In the genomic region with DNA sequence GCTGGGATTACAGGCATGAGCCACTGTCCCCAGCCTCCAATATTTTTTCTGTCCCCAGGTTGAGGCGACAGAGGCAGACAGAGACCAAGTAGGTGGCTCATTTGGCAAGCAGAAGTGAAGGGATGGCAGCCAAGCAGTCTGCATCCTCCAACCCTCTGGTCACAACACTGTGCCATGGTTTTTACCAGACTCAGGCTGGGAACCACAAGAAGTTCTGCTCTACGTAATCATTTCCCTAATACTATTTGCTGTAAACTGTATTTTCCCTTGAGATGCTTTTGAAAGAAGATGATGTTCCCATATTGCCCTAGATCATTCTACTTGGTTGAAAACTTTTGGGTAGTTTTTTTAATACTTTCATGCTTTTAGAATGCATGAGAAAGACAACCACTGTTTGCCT, we compare ENCODE assay signal across 20 cellular contexts. TPM values are rescaled to one million over a fixed set of nuclear protein-coding genes. Genes with fewer than 3 reads are reported as not detected.
DNase-seq lines count a peak whose midpoint lies in the region; ATAC-seq, FAIRE-seq and TF ChIP-seq lines count a peak whose summit lies in the region.
"Had no signal": no experiment of that assay in that cellular context is flagged by ENCODE, and none has a peak within 500 bp of the region (broad histone marks: within the 10 kb centered on the region; RNA-seq: fewer than 3 reads in every experiment).

No MANE protein-coding gene starts in this region.

- peaks cover 0 to 3% (median 0%) of the 10 kb centered on the region in 3 donors for H3K9me3 Mint-ChIP-seq in T-cell
- H3K9me3 Mint-ChIP-seq: IgD-negative memory B cell, immature natural killer cell had no signal

- no peaks in the 10 kb centered on the region for H3K36me3 Mint-ChIP-seq in T-cell
- H3K36me3 Mint-ChIP-seq: IgD-negative memory B cell, immature natural killer cell had no signal

- no peaks in the 10 kb centered on the region for H4K20me1 ChIP-seq in mammary epithelial cell (ENCODE audit: insufficient read depth, low read length)

- H3K27me3 ChIP-seq in gastroesophageal sphincter (peaks cover 8% of the 10 kb centered on the region), mammary epithelial cell (ENCODE audit: insufficient read depth, low read length) (no peaks in the 10 kb centered on the region), WERI-Rb-1 (ENCODE audit: insufficient read depth, low read depth, severe bottlenecking) (no peaks in the 10 kb centered on the region)
- H3K27me3 ChIP-seq: sigmoid colon had no signal

- no peak for TF ChIP-seq EP300 in gastroesophageal sphincter (IDR thresholded peaks at IDR 0.05)

- no peak overlapping the region for H3K4me3 Mint-ChIP-seq in T-cell
- H3K4me3 Mint-ChIP-seq: IgD-negative memory B cell, immature natural killer cell had no signal

- CTCF ChIA-PET in T-cell (lab: Charles Lee): interaction anchor here in 1 of 2 donors (0.6 kb wide), 1 partner anchor 46 kb away, joined by 3 read pairs; no protein-coding TSS in a partner anchor
- CTCF ChIA-PET in mammary epithelial cell (lab: Charles Lee; ENCODE audit: low non-redundant PET): no interaction called here

- no peaks in the 10 kb centered on the region for H3K27me3 Mint-ChIP-seq in T-cell

- no peaks in the 10 kb centered on the region for H3K79me2 ChIP-seq in mammary epithelial cell (ENCODE audit: insufficient read depth, low read length)

- no peak overlapping the region for H3K27ac Mint-ChIP-seq in T-cell
- H3K27ac Mint-ChIP-seq: IgD-negative memory B cell, immature natural killer cell had no signal

- peaks cover 28 to 32% (median 28%) of the 10 kb centered on the region in 3 donors for H3K4me1 Mint-ChIP-seq in T-cell

- intact Hi-C loops in mammary epithelial cell (cut with micrococcal nuclease): no loop called here

- dilution Hi-C loops in mammary epithelial cell (cut with HindIII; ENCODE audit: low sequenced_read_pairs): no loop called here

- H3K9me3 ChIP-seq in gastroesophageal sphincter (no peaks in the 10 kb centered on the region), mammary epithelial cell (replicated peaks; ENCODE audit: insufficient read depth, low read length) (no peaks in the 10 kb centered on the region), WERI-Rb-1 (ENCODE audit: severe bottlenecking) (peaks cover 8% of the 10 kb centered on the region)
- H3K9me3 ChIP-seq: neutrophil, sigmoid colon had no signal

- POLR2A ChIA-PET in T-cell (lab: Charles Lee): no interaction called here

- H3K36me3 ChIP-seq in gastroesophageal sphincter (no peaks in the 10 kb centered on the region), mammary epithelial cell (ENCODE audit: insufficient read depth, low read length) (no peaks in the 10 kb centered on the region), WERI-Rb-1 (no peaks in the 10 kb centered on the region)
- H3K36me3 ChIP-seq: neutrophil, sigmoid colon had no signal

- DNase-seq in GM12892 (ENCODE audit: insufficient read length) (no peak), NCI-H748 treated with DMSO at 0.1 percent for 48 hours (lab: John Stamatoyannopoulos, UW) (peak; percentile 44), T-cell (no peak), mammary epithelial cell (no peak), WERI-Rb-1 (no peak)
- DNase-seq: activated CD4-positive, alpha-beta T cell treated with anti-CD3 and anti-CD28 coated beads for 1 hour; activated T-cell treated with anti-CD3 and anti-CD28 coated beads, Interleukin-2, amount 50 U/mL, for 1 hour; aorta; immature natural killer cell; mesendoderm; NCI-H446; PC-3; sigmoid colon had no signal

- no peak overlapping the region for H2AFZ ChIP-seq in mammary epithelial cell (ENCODE audit: low read depth, low read length)

- TF ChIP-seq POLR2A in GM12892 (IDR thresholded peaks at IDR 0.05; ENCODE audit: low read depth, low read length) (no peak), gastroesophageal sphincter (IDR thresholded peaks at IDR 0.05) (no peak)

- 80 to 100% methylated on average over 1 of the region's 2 CpGs for WGBS in gastroesophageal sphincter (ENCODE audit: low coverage in 1 of 2), 2 donors
- whole genome bisulfite sequencing in mammary epithelial cell (ENCODE audit: low coverage, missing lambda C conversion rate): 79% methylated on average over 2 of the region's 2 CpGs

- H3K9ac ChIP-seq in mammary epithelial cell (ENCODE audit: insufficient read depth, low read length): no peak overlapping the region

- FAIRE-seq in GM12892 (lab: Jason Lieb, UNC): peak; percentile 76
- FAIRE-seq: H1 had no signal

- ATAC-seq in GM19351 (IDR thresholded peaks at IDR 0.05; ENCODE audit: unreplicated experiment): peak; percentile 23
- ATAC-seq in HG02884 (IDR thresholded peaks at IDR 0.05; ENCODE audit: unreplicated experiment): peak; percentile 21
- ATAC-seq in T-cell (replicated peaks in 1 of 4): no peak
- no peak for ATAC-seq in gastroesophageal sphincter
- ATAC-seq: PC-3 had no signal

- H3K4me1 ChIP-seq in gastroesophageal sphincter (peaks cover 0 to 3% (median 0%) of the 10 kb centered on the region in 3 donors), mammary epithelial cell (ENCODE audit: insufficient read depth, low read length) (peaks cover 15% of the 10 kb centered on the region)

- no peak for TF ChIP-seq CTCF in gastroesophageal sphincter (IDR thresholded peaks at IDR 0.05)
- no peak for TF ChIP-seq CTCF in mammary epithelial cell (conservative IDR thresholded peaks at IDR 0.05 in 1 of 2, IDR thresholded peaks at IDR 0.05 in 1 of 2; ENCODE audit: extremely low read depth in 1 of 2, insufficient read depth in 1 of 2, low read depth in 1 of 2, low read length in 2 of 2)
- TF ChIP-seq CTCF in WERI-Rb-1 (IDR thresholded peaks at IDR 0.05; ENCODE audit: low read depth, low read length): no peak

- H3K4me2 ChIP-seq in mammary epithelial cell (ENCODE audit: insufficient read depth, low read depth, low read length): no peak overlapping the region

- in situ Hi-C loops in mammary epithelial cell (cut with MboI; ENCODE audit: low sequenced_read_pairs in 2 of 2): no loop called here

- no TSS peak for BruUV-seq in mammary epithelial cell (replicated peaks; lab: Mats Ljungman, UMichigan)

- H3K4me3 ChIP-seq in gastroesophageal sphincter (no peak overlapping the region), mammary epithelial cell (replicated peaks in 1 of 3; ENCODE audit: insufficient read depth in 1 of 3, low read depth in 2 of 3, low read length in 3 of 3) (no peak overlapping the region), WERI-Rb-1 (ENCODE audit: low read depth, low read length) (no peak overlapping the region)
- H3K4me3 ChIP-seq: sigmoid colon had no signal

- H3K27ac ChIP-seq in gastroesophageal sphincter (no peak overlapping the region), mammary epithelial cell (ENCODE audit: insufficient read depth, low read depth, low read length) (no peak overlapping the region), WERI-Rb-1 (no peak overlapping the region)
- H3K27ac ChIP-seq: C4-2B, neutrophil, sigmoid colon had no signal

RNA-seq across cellular contexts. Expression of gene PTTG1, which starts 40.5 kb away (rescaled TPM):
- 184 TPM for polyA plus RNA-seq in GM12892 (2012; ENCODE audit: missing spikeins)
- 10 to 100 TPM in 2 of 5 donors, 1 to 10 TPM in 3; 6.6 to 16.5 (median 8.8) TPM for total RNA-seq in T-cell
- total RNA-seq in gastroesophageal sphincter: 10 to 100 TPM in 1 of 4 donors, 1 to 10 TPM in 3; 3.5 to 31.8 (median 4.8) TPM
- total RNA-seq in mammary epithelial cell: 100 to 1,000 TPM in 1 of 2 donors, 10 to 100 TPM in 1; 28.5 to 106 TPM
- 381 TPM for polyA plus RNA-seq in mammary epithelial cell
- 53.7 TPM for polyA minus RNA-seq in mammary epithelial cell

RNA-seq across cellular contexts. Expression of gene SLU7, which starts 43.3 kb away (rescaled TPM):
- polyA plus RNA-seq in GM12892 (2012; ENCODE audit: missing spikeins): 53.8 TPM
- total RNA-seq in T-cell (10 to 100 TPM; 64.9 to 76.8 (median 75.2) TPM), gastroesophageal sphincter (100 to 1,000 TPM in 1 of 4 donors, 10 to 100 TPM in 3; 52.6 to 133 (median 88.3) TPM), mammary epithelial cell (10 to 100 TPM; 38.3 to 38.7 TPM)
- polyA plus RNA-seq in mammary epithelial cell: 21.4 TPM
- polyA minus RNA-seq in mammary epithelial cell: 34.9 TPM

Comparison
In these comparisons a context has a peak if more than half of its experiments do, and no peak if none do; other contexts are left out.
1. ATAC-seq: peak in GM19351 (single experiment) and HG02884 (single experiment); none in T-cell (0 of 4) and gastroesophageal sphincter (single experiment).